Comparison of ENCODE assay signal across 8 cellular contexts in the genomic region with DNA sequence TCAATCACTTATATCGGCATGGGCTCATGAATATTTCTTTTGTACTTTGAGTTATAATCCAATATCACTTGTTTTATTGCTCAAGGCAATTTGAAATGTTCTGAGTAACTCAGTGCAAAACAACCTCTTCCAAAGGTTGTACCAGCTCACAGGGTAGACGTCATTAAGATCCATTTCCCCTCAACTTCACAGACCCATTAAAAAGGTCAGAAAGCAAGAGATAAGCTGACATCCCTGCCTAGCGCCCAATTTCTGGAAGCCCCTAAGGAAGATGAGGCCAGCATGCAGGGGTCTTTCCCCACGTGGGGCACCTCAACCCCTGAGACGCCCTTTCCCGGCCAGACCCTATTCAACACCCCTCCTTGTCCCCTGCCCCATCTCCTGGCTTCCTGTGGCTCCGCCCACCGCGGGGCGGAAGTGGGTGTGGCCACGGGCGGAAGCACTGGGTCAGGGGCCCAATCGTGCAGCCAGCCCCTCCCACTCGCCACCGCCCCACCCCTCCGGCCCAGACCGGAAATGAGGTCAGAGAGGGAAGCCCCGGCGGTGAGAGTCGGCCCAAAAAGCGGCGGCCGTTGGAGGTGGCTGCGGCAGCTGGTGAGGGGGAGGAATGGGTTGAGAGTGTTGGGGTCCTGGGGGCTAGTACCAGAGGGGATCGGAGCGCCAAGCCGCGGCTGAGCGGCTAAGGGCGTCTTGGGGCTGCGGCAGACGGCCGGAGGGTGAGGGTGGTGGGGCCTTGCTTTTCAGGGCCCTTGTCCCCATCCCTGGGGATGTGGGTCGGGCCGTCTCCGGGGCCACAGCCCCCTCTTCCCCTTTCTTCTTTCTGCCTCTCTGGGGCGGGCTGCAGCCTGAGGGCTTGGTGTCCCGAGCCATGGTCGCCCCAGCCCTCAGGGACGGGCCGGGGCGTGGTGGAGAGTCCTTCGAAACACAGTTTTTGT. TPM values are rescaled to one million over a fixed set of nuclear protein-coding genes. Genes with fewer than 3 reads are reported as not detected.
A peak's percentile ranks its signal among the peaks of the same experiment; 100 is the strongest.
DNase-seq lines count a peak whose midpoint lies in the region; ATAC-seq, FAIRE-seq and TF ChIP-seq lines count a peak whose summit lies in the region.

A gene (plus strand): TSS at position 525 of the 935 bp plus-strand sequence. CDS start 2,442 bp downstream, outside the sequence.

- peak within 1 kb of the TSS; percentile 96 for H3K4me3 Mint-ChIP-seq in mesothelial cell of epicardium

- peak; percentile 77 for DNase-seq in Caki2 (ENCODE audit: low read depth)
- peak; percentile 100 for DNase-seq in HTR-8/SVneo (ENCODE audit: insufficient read length, low spot score)
- DNase-seq in NT2/D1 (ENCODE audit: low read depth, low spot score) = peak; percentile 83
- peak; percentile 84 for DNase-seq in activated CD8-positive, alpha-beta memory T cell treated with anti-CD3 and anti-CD28 coated beads, Interleukin-2, amount 50 U/mL, for 1 hour (ENCODE audit: extremely low read depth)
- peak; percentile 90 to 96 for DNase-seq in mesothelial cell of epicardium (ENCODE audit: low spot score in 2 of 2, unreplicated experiment in 2 of 2)
- peak; percentile 95 to 97 for DNase-seq in stimulated activated CD8-positive, alpha-beta memory T cell treated with anti-CD3 and anti-CD28 coated beads, Interleukin-15, amount 100 ng/mL, for 4 hours (ENCODE audit: low read depth in 2 of 2)

- H3K9me3 ChIP-seq in NT2/D1 (ENCODE audit: insufficient read depth, low read length) = no peaks in the 10 kb centered on the region

- H3K27me3 Mint-ChIP-seq in mesothelial cell of epicardium (ENCODE audit: low read depth) = peaks cover 22% of the 10 kb centered on the region

- no peaks in the 10 kb centered on the region for H3K27me3 ChIP-seq in NT2/D1 (ENCODE audit: insufficient read depth, insufficient read length)

- TF ChIP-seq CTCF in mesothelial cell of epicardium (IDR thresholded peaks at IDR 0.05; ENCODE audit: unreplicated experiment) = no peak

- peaks cover 6% of the 10 kb centered on the region for H3K9me3 Mint-ChIP-seq in mesothelial cell of epicardium

- no peaks in the 10 kb centered on the region for H3K4me1 ChIP-seq in NT2/D1 (ENCODE audit: insufficient read depth, insufficient read length)

- H3K4me3 ChIP-seq in NT2/D1 (ENCODE audit: insufficient read length, low read depth) = peak within 1 kb of the TSS; percentile 90

- peaks cover 19% of the 10 kb centered on the region for H3K36me3 ChIP-seq in NT2/D1 (ENCODE audit: insufficient read depth, insufficient read length, low read length)

- peak within 1 kb of the TSS; percentile 97 for H3K27ac Mint-ChIP-seq in mesothelial cell of epicardium

- H3K36me3 Mint-ChIP-seq in mesothelial cell of epicardium = peaks cover 7% of the 10 kb centered on the region

- in situ Hi-C loops in Caki2 (cut with HindIII; ENCODE audit: low pct_unique_long_range_greater_than_20kb, low sequenced_read_pairs) = no loop called here
- in situ Hi-C loops in endometrial microvascular endothelial cells (cut with HindIII; ENCODE audit: inconsistent ontology term, low pct_unique_long_range_greater_than_20kb, low sequenced_read_pairs) = no loop called here

- peak; percentile 67 for ATAC-seq in GM21367 (IDR thresholded peaks at IDR 0.05; ENCODE audit: unreplicated experiment)

- H3K4me1 Mint-ChIP-seq in mesothelial cell of epicardium = peaks cover 41% of the 10 kb centered on the region

- H3K9ac ChIP-seq in NT2/D1 (ENCODE audit: insufficient read length, low read depth) = peak within 1 kb of the TSS; percentile 92

- peak; percentile 100 for FAIRE-seq in HTR-8/SVneo (lab: Jason Lieb, UNC)

RNA-seq across cellular contexts. Expression of the gene that starts here (rescaled TPM):
- 14.0 and 16.0 TPM in 2 replicates for total RNA-seq in Caki2 (2014; rRNA removed; shearing (Covaris generic); ENCODE audit: low replicate concordance)
- total RNA-seq in endometrial microvascular endothelial cells (ENCODE audit: inconsistent ontology term) = 44.7 TPM
- 74.9 to 83.1 TPM (median 80.7 TPM) in 3 replicates for total RNA-seq in mesothelial cell of epicardium

Comparison
In these comparisons a context has a peak if more than half of its experiments do, and no peak if none do; other contexts are left out.
1. Peak in every context shown above with its lines: DNase-seq, ATAC-seq and H3K4me3 ChIP-seq.